9 cellular contexts compared by ENCODE assay signal in genomic region chr7:142795339-142795863, GRCh38. TPM values are rescaled to one million over a fixed set of nuclear protein-coding genes. Genes with fewer than 3 reads are reported as not detected.
A peak's percentile ranks its signal among the peaks of the same experiment; 100 is the strongest.
DNase-seq lines count a peak whose midpoint lies in the region; ATAC-seq, FAIRE-seq and TF ChIP-seq lines count a peak whose summit lies in the region.
"Had no signal": no experiment of that assay in that cellular context is flagged by ENCODE, and none has a peak within 500 bp of the region (broad histone marks: within the 10 kb centered on the region; RNA-seq: fewer than 3 reads in every experiment).

No MANE protein-coding gene starts in this region.

- CTCF ChIA-PET in K562 (lab: Yijun Ruan, JAX; ENCODE audit: low intra/inter-chr PET ratio) = no interaction called here

- FAIRE-seq in K562 (lab: Jason Lieb, UNC) = no peak

- TF ChIP-seq RAD21 in K562 (CRISPR knock-in tag; conservative IDR thresholded peaks at IDR 0.05 in 1 of 2, IDR thresholded peaks at IDR 0.05 in 1 of 2) = no peak

- H3K79me2 ChIP-seq in K562 (ENCODE audit: control insufficient read depth, insufficient read depth, low read length) = no peaks in the 10 kb centered on the region

- ATAC-seq in K562 (no peak), HG03521 (IDR thresholded peaks at IDR 0.05; ENCODE audit: unreplicated experiment) (no peak), sciatic nerve (no peak)

- no peaks in the 10 kb centered on the region for H3K36me3 ChIP-seq in K562 (ENCODE audit: control insufficient read depth, insufficient read depth, low read length)
- H3K36me3 ChIP-seq in spleen = peaks cover 0 to under 1% (median 0%) of the 10 kb centered on the region in 6 donors

- no peak for TF ChIP-seq EP300 in K562 (IDR thresholded peaks at IDR 0.05; ENCODE audit: low read length)

- H3K27me3 ChIP-seq in K562 (ENCODE audit: control insufficient read depth in 2 of 2, insufficient read depth in 2 of 2, low read length in 2 of 2) (peaks cover 9 to 43% of the 10 kb centered on the region in 2 experiments), spleen (replicated peaks in 1 of 7) (peaks cover 0 to 43% (median 16%) of the 10 kb centered on the region in 7 donors)

- H3K4me1 ChIP-seq in K562 (replicated peaks in 1 of 2; ENCODE audit: control insufficient read depth in 2 of 2, insufficient read depth in 2 of 2, low read length in 2 of 2) (peaks cover 5 to 10% of the 10 kb centered on the region in 2 experiments; a peak in 4 of 5 replicates), spleen (peaks cover 0 to 91% (median 32%) of the 10 kb centered on the region in 6 donors)

- no peak overlapping the region for H3K9ac ChIP-seq in K562 (ENCODE audit: insufficient read depth in 1 of 2, low read depth in 2 of 2, low read length in 2 of 2)

- no TSS peak for BruUV-seq in K562 (replicated peaks; lab: Mats Ljungman, UMichigan)

- no peak overlapping the region for H3K4me3 ChIP-seq in K562
- H3K4me3 ChIP-seq in spleen = peak overlapping the region in 5 of 8 donors; percentile 37 to 77 (median 45)

- no peak overlapping the region for H3K4me2 ChIP-seq in K562 (ENCODE audit: insufficient read depth, low read length)

- TF ChIP-seq POLR2A in K562 (conservative IDR thresholded peaks at IDR 0.05) = no peak
- peak in 2 of 3 donors; percentile 16 to 18 for TF ChIP-seq POLR2A in spleen (IDR thresholded peaks at IDR 0.05)

- H3K27ac ChIP-seq in K562 (ENCODE audit: extremely low read depth, low read depth, low read length) (no peak overlapping the region), spleen (peak overlapping the region; percentile 91 to 98 (median 94))

- intact Hi-C loops in K562 (cut with micrococcal nuclease) (no loop called here), spleen (cut with DNase I; ENCODE audit: low total_unique reads) (no loop called here), sciatic nerve (cut with DNase I) (no loop called here)

- in situ Hi-C loops in K562 (cut with MboI) = loop anchor here (25.0 kb wide), 1 partner anchor 158 kb away; no protein-coding TSS in a partner anchor

- DNase-seq in HT1080 (ENCODE audit: low read depth) (peak; percentile 25), K562 (ENCODE audit: extremely low read depth in 1 of 4, low spot score in 3 of 4) (no peak), spleen (peak; percentile 91), sciatic nerve (ENCODE audit: low spot score) (no peak), RKO (ENCODE audit: low spot score) (no peak), NCI-H510A treated with DMSO at 0.1 percent for 48 hours (lab: John Stamatoyannopoulos, UW) (no peak)
- DNase-seq in activated CD4-positive, alpha-beta T cell treated with anti-CD3 and anti-CD28 coated beads for 1 hour = peak; percentile 57
- DNase-seq: EL had no signal

- H2AFZ ChIP-seq in K562 (ENCODE audit: low read depth, low read length) = no peak overlapping the region

- WGBS in K562 (ENCODE audit: insufficient coverage, low coverage, missing lambda C conversion rate) = 10% methylated on average over 5 of the region's 5 CpGs
- WGBS in spleen, 5 donors = 23 to 42% (median 29%) methylated on average over 5 of the region's 5 CpGs

- TF ChIP-seq CTCF in K562 (IDR thresholded peaks at IDR 0.05 in 2 of 3, conservative IDR thresholded peaks at IDR 0.05 in 1 of 3; ENCODE audit: insufficient read depth in 2 of 3, low read depth in 1 of 3, low read length in 3 of 3) (no peak), spleen (IDR thresholded peaks at IDR 0.05 in 8 of 11, conservative IDR thresholded peaks at IDR 0.05 in 3 of 11) (no peak)

- no peaks in the 10 kb centered on the region for H3K9me1 ChIP-seq in K562 (ENCODE audit: control insufficient read depth, insufficient read depth, low read length)

- H3K9me3 ChIP-seq in K562 (replicated peaks; ENCODE audit: control insufficient read depth, insufficient read depth, low read depth, low read length) = no peaks in the 10 kb centered on the region
- no peaks in the 10 kb centered on the region for H3K9me3 ChIP-seq in spleen

- no peaks in the 10 kb centered on the region for H4K20me1 ChIP-seq in K562 (replicated peaks; ENCODE audit: control insufficient read depth, insufficient read depth, low read length)

- POLR2A ChIA-PET in K562 (lab: Yijun Ruan, JAX) = no interaction called here

TF ChIP-seq in K562, 482 proteins besides CTCF, POLR2A, EP300 and RAD21 (continues in another document):
- no peak for TF ChIP-seq ZNF436 (CRISPR knock-in tag; IDR thresholded peaks at IDR 0.05)

RNA-seq across cellular contexts. Expression of gene PRSS2, which starts 24.6 kb away (rescaled TPM):
- total RNA-seq in HT1080 (2014; rRNA removed; shearing (Covaris generic)) = not detected in 2 replicates
- polyA plus RNA-seq in HT1080 (2015; cell fraction: cytosol; rRNA removed) = not detected in 2 replicates
- not detected in 2 replicates for polyA plus RNA-seq in HT1080 (2015; cell fraction: nucleus; rRNA removed)
- total RNA-seq in K562 (2011; cell fraction: chromatin; rRNA removed; ENCODE audit: low replicate concordance) = 2.5 TPM in 1 of 2 replicates, not detected in the other
- total RNA-seq in K562 (2011; cell fraction: nucleolus; rRNA removed) = 4.6 and 6.2 TPM in 2 replicates
- 3.5 and 4.8 TPM in 2 replicates for total RNA-seq in K562 (2011; cell fraction: nucleoplasm; rRNA removed)
- total RNA-seq in K562 (2014; rRNA removed) (1.1 and 1.7 TPM in 2 replicates), K562 (2014; rRNA removed; fragmentation: Illumina TruSeq; extraction: Trizol) (2.4 and 2.5 TPM in 2 replicates), K562 (2015; rRNA removed; fragmentation: Illumina TruSeq; extraction: Trizol) (1.3 and 2.4 TPM in 2 replicates), K562 (2021) (23.9 and 30.1 TPM in 2 replicates), spleen (10 to 100 TPM in 2 of 7 donors, 1 to 10 TPM in 1, not detected in 4; 3.8 to 14.5 (median 11.1) TPM), sciatic nerve (6.0 TPM)
- polyA plus RNA-seq in K562 (2011; rRNA removed) (3.8 and 6.4 TPM in 2 replicates), K562 (2014; fragmentation: Illumina TruSeq; extraction: Trizol) (4.7 and 6.2 TPM in 2 replicates), K562 (2014; fragmentation: Nextera tagmentation; extraction: Ambion mirVana) (10 to 100 TPM in 1 of 2 experiments, 1 to 10 TPM in 1; 9.5 to 16.4 TPM), K562 (2014; rRNA removed) (1.4 and 1.6 TPM in 2 replicates), spleen (1 to 10 TPM; 1.1 to 1.3 (median 1.2) TPM)
- polyA plus RNA-seq in K562 (2011; cell fraction: cytosol; rRNA removed) = 9.3 and 14.7 TPM in 2 replicates
- 4.3 and 5.0 TPM in 2 replicates for polyA plus RNA-seq in K562 (2011; cell fraction: nucleus; rRNA removed)
- 6.6 and 43.8 TPM in 2 replicates for polyA plus RNA-seq in K562 (2012)
- 2.8 and 3.7 TPM in 2 replicates for polyA minus RNA-seq in K562 (2011; rRNA and poly(A)+ RNA removed)
- polyA minus RNA-seq in K562 (2011; cell fraction: cytosol; rRNA and poly(A)+ RNA removed) = 4.5 and 5.4 TPM in 2 replicates
- 0.67 and 1.4 TPM in 2 replicates for polyA minus RNA-seq in K562 (2011; cell fraction: nucleus; rRNA and poly(A)+ RNA removed)

RNA-seq across cellular contexts. Expression of gene PRSS1, which starts 46.1 kb away (rescaled TPM):
- total RNA-seq in HT1080 (2014; rRNA removed; shearing (Covaris generic)) = not detected in 2 replicates
- not detected in 2 replicates for polyA plus RNA-seq in HT1080 (2015; cell fraction: cytosol; rRNA removed)
- polyA plus RNA-seq in HT1080 (2015; cell fraction: nucleus; rRNA removed) = not detected in 2 replicates
- not detected in 2 replicates for total RNA-seq in K562 (2011; cell fraction: chromatin; rRNA removed; ENCODE audit: low replicate concordance)
- not detected in 2 replicates for total RNA-seq in K562 (2011; cell fraction: nucleolus; rRNA removed)
- not detected in 2 replicates for total RNA-seq in K562 (2011; cell fraction: nucleoplasm; rRNA removed)
- total RNA-seq in K562 (2014; rRNA removed) (not detected in 2 replicates), K562 (2014; rRNA removed; fragmentation: Illumina TruSeq; extraction: Trizol) (not detected in 2 replicates), K562 (2015; rRNA removed; fragmentation: Illumina TruSeq; extraction: Trizol) (not detected in 2 replicates), K562 (2021) (6.6 and 8.8 TPM in 2 replicates), spleen (1 to 10 TPM in 3 of 7 donors, not detected in 4; 2.9 to 6.3 (median 3.0) TPM), sciatic nerve (4.7 TPM)
- polyA plus RNA-seq in K562 (2011; rRNA removed) (not detected in 2 replicates), K562 (2014; fragmentation: Illumina TruSeq; extraction: Trizol) (not detected in 2 replicates), K562 (2014; fragmentation: Nextera tagmentation; extraction: Ambion mirVana) (under 1 TPM; 0.07 to 0.20 TPM), K562 (2014; rRNA removed) (not detected in 2 replicates), spleen (1 to 10 TPM in 2 of 3 donors, under 1 TPM in 1; 0.88 to 1.4 (median 1.2) TPM)
- not detected in 2 replicates for polyA plus RNA-seq in K562 (2011; cell fraction: cytosol; rRNA removed)
- 0.27 TPM in 1 of 2 replicates, not detected in the other for polyA plus RNA-seq in K562 (2011; cell fraction: nucleus; rRNA removed)
- polyA plus RNA-seq in K562 (2012) = 0.86 TPM in 1 of 2 replicates, not detected in the other
- polyA minus RNA-seq in K562 (2011; rRNA and poly(A)+ RNA removed) = not detected in 2 replicates
- not detected in 2 replicates for polyA minus RNA-seq in K562 (2011; cell fraction: cytosol; rRNA and poly(A)+ RNA removed)
- not detected in 2 replicates for polyA minus RNA-seq in K562 (2011; cell fraction: nucleus; rRNA and poly(A)+ RNA removed)

RNA-seq across cellular contexts. Expression of gene EPHB6, which starts 59.5 kb away (rescaled TPM):
- 1.5 and 4.0 TPM in 2 replicates for total RNA-seq in HT1080 (2014; rRNA removed; shearing (Covaris generic))
- polyA plus RNA-seq in HT1080 (2015; cell fraction: cytosol; rRNA removed) = 2.7 and 3.8 TPM in 2 replicates
- 8.2 and 11.4 TPM in 2 replicates for polyA plus RNA-seq in HT1080 (2015; cell fraction: nucleus; rRNA removed)
- 81.3 and 499 TPM in 2 replicates for total RNA-seq in K562 (2011; cell fraction: chromatin; rRNA removed; ENCODE audit: low replicate concordance)
- total RNA-seq in K562 (2011; cell fraction: nucleolus; rRNA removed) = 147 and 442 TPM in 2 replicates
- total RNA-seq in K562 (2011; cell fraction: nucleoplasm; rRNA removed) = 112 and 171 TPM in 2 replicates
- total RNA-seq in K562 (2014; rRNA removed) (10.4 and 11.3 TPM in 2 replicates), K562 (2014; rRNA removed; fragmentation: Illumina TruSeq; extraction: Trizol) (4.1 and 4.3 TPM in 2 replicates), K562 (2015; rRNA removed; fragmentation: Illumina TruSeq; extraction: Trizol) (1.5 and 2.1 TPM in 2 replicates), K562 (2021) (13.2 and 19.1 TPM in 2 replicates), spleen (10 to 100 TPM; 12.3 to 15.5 (median 13.9) TPM), sciatic nerve (15.7 TPM)
- polyA plus RNA-seq in K562 (2011; rRNA removed) (108 and 123 TPM in 2 replicates), K562 (2014; fragmentation: Illumina TruSeq; extraction: Trizol) (7.6 and 10.7 TPM in 2 replicates), K562 (2014; fragmentation: Nextera tagmentation; extraction: Ambion mirVana) (1 to 10 TPM; 1.4 to 2.5 TPM), K562 (2014; rRNA removed) (12.0 and 16.3 TPM in 2 replicates), spleen (10 to 100 TPM; 11.3 to 28.8 (median 23.6) TPM)
- polyA plus RNA-seq in K562 (2011; cell fraction: cytosol; rRNA removed) = 99.6 and 191 TPM in 2 replicates
- polyA plus RNA-seq in K562 (2011; cell fraction: nucleus; rRNA removed) = 516 and 1,081 TPM in 2 replicates
- polyA plus RNA-seq in K562 (2012) = 8.8 and 13.0 TPM in 2 replicates
- polyA minus RNA-seq in K562 (2011; rRNA and poly(A)+ RNA removed) = 56.3 and 87.3 TPM in 2 replicates
- 119 and 124 TPM in 2 replicates for polyA minus RNA-seq in K562 (2011; cell fraction: cytosol; rRNA and poly(A)+ RNA removed)
- 75.4 and 113 TPM in 2 replicates for polyA minus RNA-seq in K562 (2011; cell fraction: nucleus; rRNA and poly(A)+ RNA removed)

Comparison
In these comparisons a context has a peak if more than half of its experiments do, and no peak if none do; other contexts are left out.
1. DNase-seq: peak in HT1080 (single experiment), activated CD4-positive, alpha-beta T cell treated with anti-CD3 and anti-CD28 coated beads for 1 hour (single experiment) and spleen (single experiment); none in K562 (0 of 4), sciatic nerve (single experiment), RKO (single experiment) and NCI-H510A treated with DMSO at 0.1 percent for 48 hours (single experiment).